Comparison of ENCODE assay signal across 29 cellular contexts in the genomic region with DNA sequence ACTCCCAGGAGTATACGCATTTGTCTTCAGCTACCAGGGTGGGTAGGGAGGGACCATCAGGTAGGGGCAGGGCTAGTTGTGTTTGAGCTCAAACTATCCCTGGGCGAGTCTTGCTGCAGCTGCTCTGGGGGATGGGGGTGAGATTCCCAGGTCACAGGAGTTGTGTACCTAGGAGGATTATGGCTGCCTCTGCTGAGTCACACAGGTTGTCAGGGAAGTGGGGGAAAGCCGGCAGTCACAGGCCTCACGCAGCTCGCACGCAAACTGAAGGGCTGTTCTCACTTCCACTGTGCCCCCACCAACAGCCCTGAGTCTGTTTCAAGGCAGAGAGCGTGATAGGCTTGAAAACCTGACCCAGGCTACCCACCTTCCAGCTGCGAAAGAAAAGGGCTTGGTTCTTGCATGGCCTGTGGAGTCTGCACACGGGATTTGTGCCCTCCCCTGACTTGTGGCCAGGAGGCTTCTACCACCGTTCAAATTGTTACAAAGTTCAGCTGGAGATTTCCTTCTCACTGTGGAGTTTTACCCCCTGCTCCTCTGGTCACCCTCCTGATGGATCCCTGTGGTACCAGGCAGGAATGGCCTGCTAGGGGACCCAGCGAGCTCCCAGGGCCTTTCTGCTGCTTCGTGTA.
DNase-seq lines count a peak whose midpoint lies in the region; ATAC-seq, FAIRE-seq and TF ChIP-seq lines count a peak whose summit lies in the region.
"Had no signal": no experiment of that assay in that cellular context is flagged by ENCODE, and none has a peak within 500 bp of the region (broad histone marks: within the 10 kb centered on the region; RNA-seq: fewer than 3 reads in every experiment).

No MANE protein-coding gene starts in this region.

- no peak for TF ChIP-seq EP300 in transverse colon (IDR thresholded peaks at IDR 0.05; ENCODE audit: low read depth)

- WGBS in transverse colon (ENCODE audit: low coverage in 1 of 2), 2 donors = 20 to 64% methylated on average over 1 to 12 of the region's 12 CpGs

- H3K36me3 ChIP-seq in bronchial epithelial cell (ENCODE audit: control insufficient read depth, insufficient read depth, low read length) = no peaks in the 10 kb centered on the region
- H3K36me3 ChIP-seq in mucosa of descending colon (ENCODE audit: low read depth) = no peaks in the 10 kb centered on the region
- H3K36me3 ChIP-seq in transverse colon = peaks cover 0 to 5% (median 0%) of the 10 kb centered on the region in 4 donors
- H3K36me3 ChIP-seq: brain microvascular endothelial cell, heart left ventricle, neutrophil, prostate gland had no signal

- intact Hi-C loops in mucosa of descending colon (cut with DNase I, micrococcal nuclease) (loop anchor here (10.0 kb wide), 2 partner anchors 241 to 281 kb away; no protein-coding TSS in a partner anchor), transverse colon (cut with DNase I; ENCODE audit: low total_unique reads) (loop anchor here (5.0 kb wide), 1 partner anchor 244 kb away; no protein-coding TSS in a partner anchor)

- ATAC-seq in mucosa of descending colon = peak; percentile 91
- ATAC-seq: foreskin keratinocyte; heart left ventricle; K562; Panc1; stimulated activated naive CD8-positive, alpha-beta T cell treated with anti-CD3 and anti-CD28 coated beads, Interleukin-15, Interleukin-2, amounts not matched to agents 100 U/mL and 50 U/mL, for 24 hours had no signal

- in situ Hi-C loops in transverse colon (cut with MboI; ENCODE audit: low pct_ligation_motif_present in 1 of 4, low pct_unique_long_range_greater_than_20kb in 1 of 4, low sequenced_read_pairs in 3 of 4) = no loop called here

- H3K27me3 ChIP-seq in bronchial epithelial cell (ENCODE audit: control insufficient read depth, insufficient read depth, low read length) = no peaks in the 10 kb centered on the region
- no peaks in the 10 kb centered on the region for H3K27me3 ChIP-seq in transverse colon
- H3K27me3 ChIP-seq: brain microvascular endothelial cell, foreskin keratinocyte, heart left ventricle, neutrophil had no signal

- no peak overlapping the region for H3K4me3 ChIP-seq in bronchial epithelial cell (ENCODE audit: low read depth, low read length)
- H3K4me3 ChIP-seq in mucosa of descending colon = no peak overlapping the region
- H3K4me3 ChIP-seq in transverse colon = no peak overlapping the region
- H3K4me3 ChIP-seq: heart left ventricle, K562, prostate gland had no signal

- FAIRE-seq in bronchial epithelial cell (lab: Jason Lieb, UNC) = peak; percentile 36
- FAIRE-seq: K562 had no signal

- DNase-seq in SHP77 (lab: John Stamatoyannopoulos, UW) = peak; percentile 16 to 32
- DNase-seq in SHP77 treated with DMSO at 0.1 percent for 48 hours (lab: John Stamatoyannopoulos, UW) = no peak
- peak; percentile 10 for DNase-seq in bronchial epithelial cell (ENCODE audit: low read depth)
- DNase-seq in mucosa of descending colon = peak; percentile 48 to 65 (median 60)
- DNase-seq in transverse colon = peak; percentile 59
- no peak for DNase-seq in GF-D8 (lab: John Stamatoyannopoulos, UW)
- DNase-seq in activated CD4-positive, alpha-beta T cell treated with anti-CD3 and anti-CD28 coated beads for 48 hours = no peak
- DNase-seq in T-helper 2 cell = no peak
- DNase-seq: 8988T; activated B cell treated with CpG ODN at 0.5 μM for 24 hours; activated CD4-positive, alpha-beta T cell treated with anti-CD3 and anti-CD28 coated beads, Interleukin-2, amount 50 U/mL, for 4 hours; activated naive CD4-positive, alpha-beta T cell treated with anti-CD3 and anti-CD28 coated beads for 36 hours; AML-193; brain microvascular endothelial cell; CD8-positive, alpha-beta memory T cell; DMS79 treated with DMSO at 0.1 percent for 48 hours; effector CD8-positive, alpha-beta T cell; foreskin keratinocyte; heart left ventricle; kidney glomerular epithelial cell; NCI-H1105; NCI-H187 treated with DMSO at 0.1 percent for 48 hours; NCI-H524; stimulated activated naive CD8-positive, alpha-beta T cell treated with anti-CD3 and anti-CD28 coated beads, Interleukin-15, Interleukin-2, amounts not matched to agents 100 U/mL and 50 U/mL, for 24 hours; SW 1271 had no signal

- no peaks in the 10 kb centered on the region for H3K4me1 ChIP-seq in mucosa of descending colon (ENCODE audit: low read depth)
- peaks cover 0 to 19% (median 9%) of the 10 kb centered on the region in 4 donors for H3K4me1 ChIP-seq in transverse colon
- H3K4me1 ChIP-seq: heart left ventricle, prostate gland had no signal

- TF ChIP-seq POLR2A in transverse colon (IDR thresholded peaks at IDR 0.05) = no peak

- H3K9me3 ChIP-seq in mucosa of descending colon (peaks cover 7% of the 10 kb centered on the region), transverse colon (no peaks in the 10 kb centered on the region)
- H3K9me3 ChIP-seq: neutrophil, prostate gland had no signal

- TF ChIP-seq CTCF in bronchial epithelial cell (IDR thresholded peaks at IDR 0.05; ENCODE audit: insufficient read depth, low read length, severe bottlenecking) (no peak), mucosa of descending colon (IDR thresholded peaks at IDR 0.05) (no peak), transverse colon (IDR thresholded peaks at IDR 0.05) (no peak)

- peak overlapping the region in 3 of 4 donors; percentile 23 to 59 (median 51) for H3K27ac ChIP-seq in transverse colon
- H3K27ac ChIP-seq: brain microvascular endothelial cell, foreskin keratinocyte, heart left ventricle, neutrophil, prostate gland had no signal

Comparison
In these comparisons a context has a peak if more than half of its experiments do, and no peak if none do; other contexts are left out.
1. DNase-seq: peak in SHP77 (2 of 2), bronchial epithelial cell (single experiment), mucosa of descending colon (3 of 3) and transverse colon (single experiment); none in SHP77 treated with DMSO at 0.1 percent for 48 hours (single experiment), GF-D8 (single experiment), activated CD4-positive, alpha-beta T cell treated with anti-CD3 and anti-CD28 coated beads for 48 hours (single experiment) and T-helper 2 cell (0 of 5).